Comparison of ENCODE assay signal across 10 cellular contexts in genomic region chr17:83082899-83083367, GRCh38. TPM values are rescaled to one million over a fixed set of nuclear protein-coding genes. Genes with fewer than 3 reads are reported as not detected.
DNase-seq lines count a peak whose midpoint lies in the region; ATAC-seq and TF ChIP-seq lines count a peak whose summit lies in the region.
"Had no signal": no experiment of that assay in that cellular context is flagged by ENCODE, and none has a peak within 500 bp of the region (broad histone marks: within the 10 kb centered on the region; RNA-seq: fewer than 3 reads in every experiment).

No MANE protein-coding gene starts in this region.

- H3K4me3 ChIP-seq in mesenchymal stem cell (ENCODE audit: insufficient read depth in 1 of 2, low read depth in 1 of 2, low read length in 2 of 2) (peak overlapping the region in 1 of 2 experiments; percentile 82), testis (no peak overlapping the region)

- H2AK5ac ChIP-seq in mesenchymal stem cell (ENCODE audit: low read length, severe bottlenecking) = peak overlapping the region; percentile 0

- peak overlapping the region; percentile 60 for H4K91ac ChIP-seq in mesenchymal stem cell (ENCODE audit: low read length)

- peaks cover 37% of the 10 kb centered on the region for H3K4me1 Mint-ChIP-seq in activated T-cell treated with anti-CD3 and anti-CD28 coated beads, Interleukin-2, amount 50 U/mL, for 4 hours (ENCODE audit: low read depth)
- peaks cover 19% of the 10 kb centered on the region for H3K4me1 Mint-ChIP-seq in activated T-helper 17 cell treated with anti-CD3 and anti-CD28 coated beads, Interleukin-2, amount 50 U/mL, for 72 hours

- H3K9me3 ChIP-seq in mesenchymal stem cell (ENCODE audit: control insufficient read depth, low read length) = no peaks in the 10 kb centered on the region
- H3K9me3 ChIP-seq in testis = no peaks in the 10 kb centered on the region

- no peak for ATAC-seq in activated T-cell treated with anti-CD3 and anti-CD28 coated beads, Interleukin-2, amount 50 U/mL, for 4 hours
- no peak for ATAC-seq in activated T-helper 17 cell treated with anti-CD3 and anti-CD28 coated beads, Interleukin-2, amount 50 U/mL, for 72 hours (replicated peaks)
- ATAC-seq in HG03354 (IDR thresholded peaks at IDR 0.05; ENCODE audit: poor library complexity, severe bottlenecking, unreplicated experiment) = no peak
- no peak for ATAC-seq in activated CD4-positive, CD25-positive, alpha-beta regulatory T cell treated with anti-CD3 and anti-CD28 coated beads, Interleukin-2, amount 50 U/mL, for 24 hours

- H3K36me3 Mint-ChIP-seq in activated T-cell treated with anti-CD3 and anti-CD28 coated beads, Interleukin-2, amount 50 U/mL, for 4 hours (ENCODE audit: insufficient read depth) = peaks cover 3% of the 10 kb centered on the region
- H3K36me3 Mint-ChIP-seq in activated T-helper 17 cell treated with anti-CD3 and anti-CD28 coated beads, Interleukin-2, amount 50 U/mL, for 72 hours (ENCODE audit: low read depth) = peaks cover 58% of the 10 kb centered on the region

- H3K27me3 Mint-ChIP-seq in activated T-cell treated with anti-CD3 and anti-CD28 coated beads, Interleukin-2, amount 50 U/mL, for 4 hours (ENCODE audit: low read depth) = peaks cover 3% of the 10 kb centered on the region
- H3K27me3 Mint-ChIP-seq in activated T-helper 17 cell treated with anti-CD3 and anti-CD28 coated beads, Interleukin-2, amount 50 U/mL, for 72 hours = no peaks in the 10 kb centered on the region

- H3K23ac ChIP-seq in mesenchymal stem cell (ENCODE audit: low read length in 2 of 2) = no peak overlapping the region

- no peak overlapping the region for H2BK5ac ChIP-seq in mesenchymal stem cell (ENCODE audit: low read depth, low read length, poor library complexity, severe bottlenecking)

- intact Hi-C loops in testis (cut with DNase I; ENCODE audit: low total_unique reads) = no loop called here

- H3K4ac ChIP-seq in mesenchymal stem cell (ENCODE audit: low read depth in 1 of 2, low read length in 2 of 2) = no peak overlapping the region

- peak overlapping the region; percentile 66 for H3K4me3 Mint-ChIP-seq in activated T-cell treated with anti-CD3 and anti-CD28 coated beads, Interleukin-2, amount 50 U/mL, for 4 hours
- H3K4me3 Mint-ChIP-seq in activated T-helper 17 cell treated with anti-CD3 and anti-CD28 coated beads, Interleukin-2, amount 50 U/mL, for 72 hours = peak overlapping the region; percentile 76

- H3K36me3 ChIP-seq in mesenchymal stem cell (ENCODE audit: control insufficient read depth in 1 of 2, insufficient read depth in 2 of 2, low read depth in 1 of 2, low read length in 2 of 2) = peaks cover 37 to 41% of the 10 kb centered on the region in 2 experiments
- no peaks in the 10 kb centered on the region for H3K36me3 ChIP-seq in testis (ENCODE audit: low read depth, missing control alignments)

- H3K9ac ChIP-seq in mesenchymal stem cell (ENCODE audit: low read length) = peak overlapping the region; percentile 92

- no peak overlapping the region for H2BK120ac ChIP-seq in mesenchymal stem cell (ENCODE audit: low read depth, low read length)

- peak overlapping the region in 1 of 2 experiments; percentile 30 for H3K14ac ChIP-seq in mesenchymal stem cell (ENCODE audit: low read length in 2 of 2)

- H3K27ac ChIP-seq in mesenchymal stem cell (ENCODE audit: low read length, poor library complexity, severe bottlenecking) (peak overlapping the region; percentile 16), testis (peak overlapping the region; percentile 11 to 61)

- H3K4me1 ChIP-seq in mesenchymal stem cell (ENCODE audit: control insufficient read depth, insufficient read depth, low read depth, low read length) (peaks cover 66% of the 10 kb centered on the region), testis (peaks cover 18% of the 10 kb centered on the region)

- H3K9me3 Mint-ChIP-seq in activated T-cell treated with anti-CD3 and anti-CD28 coated beads, Interleukin-2, amount 50 U/mL, for 4 hours = no peaks in the 10 kb centered on the region
- no peaks in the 10 kb centered on the region for H3K9me3 Mint-ChIP-seq in activated T-helper 17 cell treated with anti-CD3 and anti-CD28 coated beads, Interleukin-2, amount 50 U/mL, for 72 hours

- no peak for DNase-seq in activated T-cell treated with anti-CD3 and anti-CD28 coated beads, Interleukin-2, amount 50 U/mL, for 4 hours
- no peak for DNase-seq in activated T-cell treated with anti-CD3 and anti-CD28 coated beads, Interleukin-2, amount 50 U/mL, for 1 hour
- DNase-seq in mesenchymal stem cell = no peak
- DNase-seq in testis = no peak
- no peak for DNase-seq in HuH-7 (ENCODE audit: low spot score)
- DNase-seq: C1 segment of cervical spinal cord; stimulated activated CD4-positive, alpha-beta T cell treated with anti-CD3 and anti-CD28 coated beads, Interleukin-12 subunit alpha, Interleukin-12 subunit beta, amount 100 ng/mL, for 4 hours had no signal

- peak overlapping the region; percentile 16 to 44 for H2BK12ac ChIP-seq in mesenchymal stem cell (ENCODE audit: low read length in 2 of 2)

- H3K79me1 ChIP-seq in mesenchymal stem cell (replicated peaks; ENCODE audit: low read length, poor library complexity, severe bottlenecking) = peaks cover 7% of the 10 kb centered on the region

- H3K27me3 ChIP-seq in mesenchymal stem cell (ENCODE audit: control insufficient read depth in 1 of 2, insufficient read depth in 1 of 2, low read length in 2 of 2) (peaks cover 0 to 7% of the 10 kb centered on the region in 2 experiments), testis (no peaks in the 10 kb centered on the region)

- no peak for TF ChIP-seq CTCF in testis (IDR thresholded peaks at IDR 0.05)

- no peak for TF ChIP-seq POLR2A in testis (IDR thresholded peaks at IDR 0.05)

- no peak overlapping the region for H2BK15ac ChIP-seq in mesenchymal stem cell (ENCODE audit: low read depth, poor library complexity, severe bottlenecking)

- H3K27ac Mint-ChIP-seq in activated T-helper 17 cell treated with anti-CD3 and anti-CD28 coated beads, Interleukin-2, amount 50 U/mL, for 72 hours = peak overlapping the region; percentile 89

- H4K8ac ChIP-seq in mesenchymal stem cell (ENCODE audit: low read length) = peak overlapping the region; percentile 38

- H3K18ac ChIP-seq in mesenchymal stem cell (ENCODE audit: low read depth in 1 of 2, low read length in 2 of 2) = peak overlapping the region; percentile 0 to 50

- WGBS in mesenchymal stem cell = 80% methylated on average over 21 of the region's 21 CpGs
- 75 to 85% methylated on average over 16 to 21 of the region's 21 CpGs for WGBS in testis, 2 donors

- H2AFZ ChIP-seq in mesenchymal stem cell (ENCODE audit: low read depth, low read length) = no peak overlapping the region

- H3K4me2 ChIP-seq in mesenchymal stem cell (ENCODE audit: low read length, poor library complexity, severe bottlenecking) = no peak overlapping the region

RNA-seq across cellular contexts. Expression of gene METRNL, which starts 3.5 kb away (rescaled TPM):
- total RNA-seq in activated T-cell treated with anti-CD3 and anti-CD28 coated beads, Interleukin-2, amount 50 U/mL, for 4 hours = 10 to 100 TPM; 12.1 to 26.2 (median 23.1) TPM
- total RNA-seq in activated T-helper 17 cell treated with anti-CD3 and anti-CD28 coated beads, Interleukin-2, amount 50 U/mL, for 72 hours = 10 to 100 TPM; 21.9 to 43.4 TPM
- polyA plus RNA-seq in mesenchymal stem cell (2013, experiment 1 of 2) = 15.1 TPM
- 14.1 TPM for polyA plus RNA-seq in mesenchymal stem cell (2013, experiment 2 of 2)
- total RNA-seq in testis = 10 to 100 TPM; 54.6 to 86.1 TPM
- polyA plus RNA-seq in testis (ENCODE audit: insufficient read depth, low read depth, low replicate concordance) = 56.1 TPM
